In genomic region chr20:51457281-51457932, GRCh38 we compare ENCODE assay signal across 7 cellular contexts.
DNase-seq lines count a peak whose midpoint lies in the region; ATAC-seq and TF ChIP-seq lines count a peak whose summit lies in the region.

No MANE protein-coding gene starts in this region.

- H3K9ac ChIP-seq in stomach smooth muscle (ENCODE audit: low read length in 2 of 2) = no peak overlapping the region

- no peak for TF ChIP-seq CTCF in HFFc6 (IDR thresholded peaks at IDR 0.05)

- H3K36me3 Mint-ChIP-seq in HFFc6 (ENCODE audit: low read depth) = peaks cover 5% of the 10 kb centered on the region; the same call in 1 of the 2 replicates
- H3K36me3 Mint-ChIP-seq in activated CD4-positive, alpha-beta memory T cell treated with anti-CD3 and anti-CD28 coated beads, Interleukin-2, amount 10 ng/mL, durations not matched to agents 7 days and 5 days (ENCODE audit: low read depth) = peaks cover 80% of the 10 kb centered on the region

- peak overlapping the region in 1 of 2 donors; percentile 21 for H3K4me3 ChIP-seq in stomach smooth muscle (ENCODE audit: low read length in 2 of 2)

- H3K9me3 ChIP-seq in stomach smooth muscle (ENCODE audit: control insufficient read depth in 2 of 2, low read length in 2 of 2) = no peaks in the 10 kb centered on the region

- H3K4me1 ChIP-seq in stomach smooth muscle (ENCODE audit: control insufficient read depth, insufficient read depth, low read length) = peaks cover 25% of the 10 kb centered on the region

- DNase-seq in HFFc6 (peak; percentile 45), left ventricle myocardium superior (peak; percentile 71)
- DNase-seq in activated CD4-positive, alpha-beta memory T cell treated with anti-CD3 and anti-CD28 coated beads, Interleukin-2, amount 10 ng/mL, durations not matched to agents 7 days and 5 days = no peak

- peak overlapping the region; percentile 78 for H3K27ac ChIP-seq in stomach smooth muscle (ENCODE audit: low read length)

- peaks cover 0 to 2% of the 10 kb centered on the region in 2 donors for H3K36me3 ChIP-seq in stomach smooth muscle (ENCODE audit: control insufficient read depth in 2 of 2, insufficient read depth in 2 of 2, low read length in 2 of 2)

- CTCF ChIA-PET in activated CD4-positive, alpha-beta memory T cell treated with anti-CD3 and anti-CD28 coated beads, Interleukin-2, amount 10 ng/mL, durations not matched to agents 7 days and 5 days (lab: Charles Lee) = interaction anchor here (0.9 to 1.6 kb wide), 3 partner anchors 13 to 137 kb away, joined by 3 to 5 read pairs (median 4); no protein-coding TSS in a partner anchor

- peak overlapping the region; percentile 82 for H3K4me3 Mint-ChIP-seq in HFFc6
- no peak overlapping the region for H3K4me3 Mint-ChIP-seq in activated CD4-positive, alpha-beta memory T cell treated with anti-CD3 and anti-CD28 coated beads, Interleukin-2, amount 10 ng/mL, durations not matched to agents 7 days and 5 days

- peak overlapping the region; percentile 91 for H3K27ac Mint-ChIP-seq in HFFc6
- peak overlapping the region; percentile 49 for H3K27ac Mint-ChIP-seq in activated CD4-positive, alpha-beta memory T cell treated with anti-CD3 and anti-CD28 coated beads, Interleukin-2, amount 10 ng/mL, durations not matched to agents 7 days and 5 days

- H3K27me3 ChIP-seq in stomach smooth muscle (ENCODE audit: control insufficient read depth in 1 of 2, insufficient read depth in 2 of 2, low read length in 2 of 2) = no peaks in the 10 kb centered on the region

- H3K27me3 Mint-ChIP-seq in HFFc6 (ENCODE audit: insufficient read depth) = peaks cover 5% of the 10 kb centered on the region
- no peaks in the 10 kb centered on the region for H3K27me3 Mint-ChIP-seq in activated CD4-positive, alpha-beta memory T cell treated with anti-CD3 and anti-CD28 coated beads, Interleukin-2, amount 10 ng/mL, durations not matched to agents 7 days and 5 days

- peaks cover 19% of the 10 kb centered on the region for H3K4me1 Mint-ChIP-seq in HFFc6 (ENCODE audit: low read depth)
- peaks cover 27% of the 10 kb centered on the region for H3K4me1 Mint-ChIP-seq in activated CD4-positive, alpha-beta memory T cell treated with anti-CD3 and anti-CD28 coated beads, Interleukin-2, amount 10 ng/mL, durations not matched to agents 7 days and 5 days

- POLR2A ChIA-PET in activated CD4-positive, alpha-beta memory T cell treated with anti-CD3 and anti-CD28 coated beads, Interleukin-2, amount 10 ng/mL, durations not matched to agents 7 days and 5 days (lab: Charles Lee) = interaction anchor here (0.6 to 2.8 kb wide), 4 partner anchors 13 to 57 kb away, joined by 3 to 7 read pairs (median 4); no protein-coding TSS in a partner anchor

- intact Hi-C loops in left ventricle myocardium superior (cut with micrococcal nuclease) = no loop called here

- peak; percentile 65 for ATAC-seq in left ventricle myocardium superior
- no peak for ATAC-seq in HG03139 (IDR thresholded peaks at IDR 0.05; ENCODE audit: unreplicated experiment)
- no peak for ATAC-seq in HG02973 (IDR thresholded peaks at IDR 0.05; ENCODE audit: unreplicated experiment)
- no peak for ATAC-seq in HG03135 (IDR thresholded peaks at IDR 0.05; ENCODE audit: unreplicated experiment)

- no peaks in the 10 kb centered on the region; the same call in 1 of the 2 replicates for H3K9me3 Mint-ChIP-seq in HFFc6
- peaks cover 3% of the 10 kb centered on the region for H3K9me3 Mint-ChIP-seq in activated CD4-positive, alpha-beta memory T cell treated with anti-CD3 and anti-CD28 coated beads, Interleukin-2, amount 10 ng/mL, durations not matched to agents 7 days and 5 days
